Comparison of ENCODE assay signal across 13 cellular contexts in genomic region chr2:119694470-119694993, GRCh38. TPM values are rescaled to one million over a fixed set of nuclear protein-coding genes. Genes with fewer than 3 reads are reported as not detected.
DNase-seq lines count a peak whose midpoint lies in the region; ATAC-seq, FAIRE-seq and TF ChIP-seq lines count a peak whose summit lies in the region.
"Had no signal": no experiment of that assay in that cellular context is flagged by ENCODE, and none has a peak within 500 bp of the region (broad histone marks: within the 10 kb centered on the region; RNA-seq: fewer than 3 reads in every experiment).

No MANE protein-coding gene starts in this region.

- BruUV-seq in HepG2 (replicated peaks; lab: Mats Ljungman, UMichigan): no TSS peak

- H3K4me3 ChIP-seq in HepG2 (replicated peaks in 1 of 3; ENCODE audit: insufficient read depth in 1 of 3, low read depth in 2 of 3, low read length in 3 of 3) (peak overlapping the region in 2 of 3 experiments; percentile 29 to 54; a peak in 4 of 6 replicates), thymus (ENCODE audit: low read length) (peak overlapping the region; percentile 28), stomach (no peak overlapping the region)
- H3K4me3 ChIP-seq: ascending aorta, pancreas had no signal

- H3K4me1 Mint-ChIP-seq in activated CD4-positive, alpha-beta T cell treated with anti-CD3 and anti-CD28 coated beads, Interleukin-2, amount 10 ng/mL, durations not matched to agents 7 days and 5 days: peaks cover 34% of the 10 kb centered on the region
- peaks cover 29% of the 10 kb centered on the region for H3K4me1 Mint-ChIP-seq in T-helper 17 cell

- in situ Hi-C loops in HepG2 (cut with HindIII; ENCODE audit: extremely low pct_ligation_motif_present, low pct_unique_long_range_greater_than_20kb): no loop called here

- no peak for FAIRE-seq in HepG2 (lab: Jason Lieb, UNC)
- FAIRE-seq: pancreas had no signal

- H2AFZ ChIP-seq in HepG2 (ENCODE audit: low read length): no peak overlapping the region

- WGBS in HepG2 (ENCODE audit: low lambda C conversion rate): 7% methylated on average over 7 of the region's 11 CpGs
- 85% methylated on average over 11 of the region's 11 CpGs for WGBS in thymus
- 22 to 47% (median 37%) methylated on average over 7 to 11 of the region's 11 CpGs for WGBS in stomach, 5 donors

- no peaks in the 10 kb centered on the region for H3K27me3 Mint-ChIP-seq in activated CD4-positive, alpha-beta T cell treated with anti-CD3 and anti-CD28 coated beads, Interleukin-2, amount 10 ng/mL, durations not matched to agents 7 days and 5 days
- no peaks in the 10 kb centered on the region for H3K27me3 Mint-ChIP-seq in T-helper 17 cell

- no peaks in the 10 kb centered on the region for H4K20me1 ChIP-seq in HepG2 (ENCODE audit: insufficient read depth, low read length)

- H3K36me3 Mint-ChIP-seq in activated CD4-positive, alpha-beta T cell treated with anti-CD3 and anti-CD28 coated beads, Interleukin-2, amount 10 ng/mL, durations not matched to agents 7 days and 5 days (ENCODE audit: low read depth): no peaks in the 10 kb centered on the region
- peaks cover 9% of the 10 kb centered on the region for H3K36me3 Mint-ChIP-seq in T-helper 17 cell (ENCODE audit: low read depth)

- H3K4me1 ChIP-seq in HepG2 (ENCODE audit: insufficient read depth, low read length) (peaks cover 86% of the 10 kb centered on the region), thymus (ENCODE audit: control insufficient read depth, insufficient read depth, low read length) (peaks cover 44% of the 10 kb centered on the region), stomach (peaks cover 12 to 16% (median 13%) of the 10 kb centered on the region in 4 donors)
- H3K4me1 ChIP-seq: ascending aorta had no signal

- no peaks in the 10 kb centered on the region for H3K27me3 ChIP-seq in HepG2 (ENCODE audit: control insufficient read depth in 1 of 2, insufficient read depth in 2 of 2, low read length in 2 of 2)
- no peaks in the 10 kb centered on the region for H3K27me3 ChIP-seq in thymus (ENCODE audit: control insufficient read depth, insufficient read depth)
- H3K27me3 ChIP-seq in stomach: peaks cover 0 to 3% (median 0%) of the 10 kb centered on the region in 3 donors
- H3K27me3 ChIP-seq: ascending aorta, pancreas had no signal

- H3K79me2 ChIP-seq in HepG2 (ENCODE audit: insufficient read depth, low read length): no peaks in the 10 kb centered on the region

- no peak for DNase-seq in activated CD4-positive, alpha-beta T cell treated with anti-CD3 and anti-CD28 coated beads, Interleukin-2, amount 10 ng/mL, durations not matched to agents 7 days and 5 days
- DNase-seq in activated CD4-positive, alpha-beta T cell treated with anti-CD3 and anti-CD28 coated beads for 4 hours: no peak
- DNase-seq in T-helper 17 cell: no peak
- DNase-seq in HepG2 (ENCODE audit: low spot score): no peak
- DNase-seq in activated CD4-positive, CD25-positive, alpha-beta regulatory T cell (lab: John Stamatoyannopoulos, UW): no peak
- no peak for DNase-seq in stomach
- no peak for DNase-seq in AG08395 (ENCODE audit: low spot score)
- DNase-seq: left ventricle myocardium superior, NCI-H524 treated with DMSO at 0.1 percent for 48 hours had no signal

- TF ChIP-seq RAD21 in HepG2 (CRISPR knock-in tag; IDR thresholded peaks at IDR 0.05): no peak

- H3K36me3 ChIP-seq in HepG2 (replicated peaks in 1 of 2; ENCODE audit: control insufficient read depth in 1 of 2, insufficient read depth in 2 of 2, low read length in 2 of 2) (no peaks in the 10 kb centered on the region), thymus (ENCODE audit: control insufficient read depth, insufficient read depth) (no peaks in the 10 kb centered on the region), stomach (peaks cover 0 to 7% (median 3%) of the 10 kb centered on the region in 4 donors)
- H3K36me3 ChIP-seq: ascending aorta had no signal

- peak overlapping the region; percentile 1 for H3K27ac ChIP-seq in HepG2 (ENCODE audit: extremely low read length, insufficient read depth, low read length)
- peak overlapping the region; percentile 47 for H3K27ac ChIP-seq in thymus (ENCODE audit: low read depth)
- H3K27ac ChIP-seq in stomach: no peak overlapping the region
- H3K27ac ChIP-seq: ascending aorta had no signal

- H3K27ac Mint-ChIP-seq in activated CD4-positive, alpha-beta T cell treated with anti-CD3 and anti-CD28 coated beads, Interleukin-2, amount 10 ng/mL, durations not matched to agents 7 days and 5 days: peak overlapping the region; percentile 73
- H3K27ac Mint-ChIP-seq in T-helper 17 cell: peak overlapping the region; percentile 78

- POLR2A ChIA-PET in activated CD4-positive, alpha-beta T cell treated with anti-CD3 and anti-CD28 coated beads, Interleukin-2, amount 10 ng/mL, durations not matched to agents 7 days and 5 days (lab: Charles Lee): no interaction called here
- POLR2A ChIA-PET in HepG2 (lab: Yijun Ruan, JAX): interaction anchor here (1.2 to 3.6 kb wide), 4 partner anchors 9 to 16 kb away, joined by 4 to 35 read pairs (median 6); partner anchors contain the start of gene TMEM177

- peak overlapping the region; percentile 88 for H3K4me2 ChIP-seq in HepG2 (ENCODE audit: low read depth, low read length)

- intact Hi-C loops in HepG2 (cut with micrococcal nuclease; ENCODE audit: unreplicated experiment): no loop called here
- intact Hi-C loops in stomach (cut with DNase I; ENCODE audit: low total_unique reads): no loop called here

- no peaks in the 10 kb centered on the region for H3K9me3 ChIP-seq in T-helper 17 cell (ENCODE audit: control insufficient read depth, low read length, poor library complexity, severe bottlenecking)
- H3K9me3 ChIP-seq in HepG2 (ENCODE audit: low read length): no peaks in the 10 kb centered on the region
- H3K9me3 ChIP-seq in thymus (ENCODE audit: control insufficient read depth): no peaks in the 10 kb centered on the region
- H3K9me3 ChIP-seq in stomach: no peaks in the 10 kb centered on the region
- H3K9me3 ChIP-seq: ascending aorta, pancreas had no signal

- no peak for TF ChIP-seq CTCF in HepG2 (CRISPR knock-in tag; IDR thresholded peaks at IDR 0.05)
- no peak for TF ChIP-seq CTCF in stomach (IDR thresholded peaks at IDR 0.05)

- ATAC-seq in T-helper 17 cell (peak; percentile 25), HepG2 (peak; percentile 62)
- ATAC-seq: HCT116, left ventricle myocardium superior had no signal

- TF ChIP-seq EP300 in HepG2 (IDR thresholded peaks at IDR 0.05; ENCODE audit: low read depth in 2 of 2, low read length in 2 of 2) (no peak), HepG2 (CRISPR knock-in tag; IDR thresholded peaks at IDR 0.05; ENCODE audit: borderline replicate concordance) (no peak), stomach (IDR thresholded peaks at IDR 0.05) (no peak)

- peak overlapping the region; percentile 26 for H3K4me3 Mint-ChIP-seq in activated CD4-positive, alpha-beta T cell treated with anti-CD3 and anti-CD28 coated beads, Interleukin-2, amount 10 ng/mL, durations not matched to agents 7 days and 5 days
- H3K4me3 Mint-ChIP-seq in T-helper 17 cell: peak overlapping the region; percentile 67

- CTCF ChIA-PET in activated CD4-positive, alpha-beta T cell treated with anti-CD3 and anti-CD28 coated beads, Interleukin-2, amount 10 ng/mL, durations not matched to agents 7 days and 5 days (lab: Charles Lee): interaction anchor here (1.2 kb wide), 1 partner anchor 24 kb away, joined by 3 read pairs; no protein-coding TSS in a partner anchor
- CTCF ChIA-PET in HepG2 (lab: Yijun Ruan, JAX; ENCODE audit: low intra/inter-chr PET ratio, low total read pairs): no interaction called here

- peaks cover 2% of the 10 kb centered on the region for H3K9me3 Mint-ChIP-seq in activated CD4-positive, alpha-beta T cell treated with anti-CD3 and anti-CD28 coated beads, Interleukin-2, amount 10 ng/mL, durations not matched to agents 7 days and 5 days

- TF ChIP-seq POLR2A in HepG2 (IDR thresholded peaks at IDR 0.05; ENCODE audit: insufficient read depth in 1 of 2, low read depth in 2 of 2, low read length in 2 of 2) (no peak), stomach (IDR thresholded peaks at IDR 0.05) (no peak)

- no peak overlapping the region for H3K9ac ChIP-seq in HepG2 (ENCODE audit: insufficient read depth, low read depth, low read length)

RNA-seq across cellular contexts. Expression of gene TMEM177, which starts 15.5 kb away (rescaled TPM):
- 1 to 10 TPM; 7.8 to 9.5 TPM for total RNA-seq in activated CD4-positive, alpha-beta T cell treated with anti-CD3 and anti-CD28 coated beads, Interleukin-2, amount 10 ng/mL, durations not matched to agents 7 days and 5 days
- total RNA-seq in T-helper 17 cell: 1 to 10 TPM; 3.1 to 4.1 TPM
- 44.7 and 47.9 TPM in 2 replicates for total RNA-seq in HepG2 (2016; rRNA removed; fragmentation: Illumina TruSeq; extraction: Trizol)
- 15.4 and 16.3 TPM in 2 replicates for total RNA-seq in HepG2 (2016; cell fraction: cytosol; rRNA removed; fragmentation: Illumina TruSeq; extraction: Trizol; ENCODE audit: low read depth)
- 47.5 and 49.2 TPM in 2 replicates for total RNA-seq in HepG2 (2016; cell fraction: insoluble cytoplasmic fraction; rRNA removed; fragmentation: Illumina TruSeq; extraction: Trizol)
- total RNA-seq in HepG2 (2016; cell fraction: membrane; rRNA removed; fragmentation: Illumina TruSeq; extraction: Trizol): 27.3 and 32.1 TPM in 2 replicates
- total RNA-seq in HepG2 (2016; cell fraction: nucleus; rRNA removed; fragmentation: Illumina TruSeq; extraction: Trizol): 26.1 and 27.7 TPM in 2 replicates
- 34.7 and 46.6 TPM in 2 replicates for polyA plus RNA-seq in HepG2 (2011; rRNA removed)
- 34.2 and 43.3 TPM in 2 replicates for polyA plus RNA-seq in HepG2 (2011; cell fraction: cytosol; rRNA removed)
- 46.4 and 51.6 TPM in 2 replicates for polyA plus RNA-seq in HepG2 (2011; cell fraction: nucleus; rRNA removed)
- 20.5 and 32.1 TPM in 2 replicates for polyA plus RNA-seq in HepG2 (2012)
- 12.8 and 13.4 TPM in 2 replicates for polyA plus RNA-seq in HepG2 (2016; cell fraction: cytosol; fragmentation: Illumina TruSeq; extraction: Trizol; ENCODE audit: low read depth)
- polyA plus RNA-seq in HepG2 (2016; cell fraction: insoluble cytoplasmic fraction; fragmentation: Illumina TruSeq; extraction: Trizol; ENCODE audit: low read depth): 62.8 and 62.9 TPM in 2 replicates
- polyA plus RNA-seq in HepG2 (2016; cell fraction: membrane; fragmentation: Illumina TruSeq; extraction: Trizol; ENCODE audit: low read depth): 19.9 and 21.6 TPM in 2 replicates
- polyA plus RNA-seq in HepG2 (2016; cell fraction: nucleus; fragmentation: Illumina TruSeq; extraction: Trizol; ENCODE audit: insufficient read depth, low read depth): 41.1 and 43.7 TPM in 2 replicates
- 22.7 and 58.5 TPM in 2 replicates for polyA minus RNA-seq in HepG2 (2011; rRNA and poly(A)+ RNA removed; ENCODE audit: low replicate concordance)
- polyA minus RNA-seq in HepG2 (2011; cell fraction: cytosol; rRNA and poly(A)+ RNA removed): 13.8 and 15.2 TPM in 2 replicates
- polyA minus RNA-seq in HepG2 (2011; cell fraction: nucleus; rRNA and poly(A)+ RNA removed): 49.2 and 53.5 TPM in 2 replicates
- polyA plus RNA-seq in thymus: 7.3 TPM
- total RNA-seq in stomach: 10 to 100 TPM in 1 of 5 donors, 1 to 10 TPM in 3, not detected in 1; 3.9 to 15.2 (median 6.4) TPM
- polyA plus RNA-seq in stomach: 1 to 10 TPM; 4.4 to 8.1 (median 7.1) TPM
- total RNA-seq: ascending aorta had no signal

Comparison
In these comparisons a context has a peak if more than half of its experiments do, and no peak if none do; other contexts are left out.
1. H3K27ac ChIP-seq: peak in HepG2 (single experiment) and thymus (single experiment); none in stomach (0 of 5).
2. H3K4me3 ChIP-seq: peak in HepG2 (2 of 3) and thymus (single experiment); none in stomach (0 of 4).